In the genomic region with DNA sequence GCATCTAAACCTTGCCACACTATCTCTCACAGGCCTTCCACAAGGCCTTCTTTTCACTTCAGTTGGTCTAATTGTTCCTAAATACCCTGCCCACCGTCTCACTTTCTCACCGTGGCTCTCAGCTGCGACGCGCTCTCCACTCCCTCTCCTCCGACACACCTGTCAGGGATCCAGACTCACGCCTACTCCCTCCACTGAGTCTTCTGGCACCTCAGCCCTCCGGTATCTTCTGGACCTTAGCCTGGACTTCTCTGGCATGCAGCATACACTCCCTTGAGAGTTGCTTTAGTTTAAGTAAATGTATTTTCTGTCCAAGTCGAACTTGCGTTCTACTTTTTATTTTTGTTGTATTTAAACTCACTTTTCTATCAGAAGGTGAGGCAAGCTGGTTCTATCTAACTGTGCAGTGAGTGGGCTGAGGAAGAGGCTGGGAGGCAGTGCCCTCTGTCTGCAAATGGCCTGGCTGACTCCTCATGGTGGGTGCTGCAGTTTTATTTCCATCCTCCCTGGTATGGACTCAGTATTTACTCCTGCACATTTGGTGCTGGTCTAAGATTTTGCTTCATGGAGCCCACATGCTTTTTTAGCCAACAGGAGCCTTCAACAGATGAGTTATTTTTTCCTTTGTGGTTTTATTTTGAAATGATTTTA, we compare ENCODE assay signal across 1 cellular context.
TF ChIP-seq lines count a peak whose summit lies in the region.

No MANE protein-coding gene starts in this region.

TF ChIP-seq in WTC11, 78 proteins besides CTCF, POLR2A, EP300 and RAD21:
- TF ChIP-seq EMX1 (CRISPR knock-in tag; IDR thresholded peaks at IDR 0.05) (no peak), ZNF263 (CRISPR knock-in tag; IDR thresholded peaks at IDR 0.05; ENCODE audit: low read depth) (no peak), TCF7 (CRISPR knock-in tag; IDR thresholded peaks at IDR 0.05; ENCODE audit: low read depth) (no peak), NR3C1 (CRISPR knock-in tag; conservative IDR thresholded peaks at IDR 0.05; ENCODE audit: low read depth) (no peak), RORB (CRISPR knock-in tag; IDR thresholded peaks at IDR 0.05) (no peak), ZBTB21 (CRISPR knock-in tag; IDR thresholded peaks at IDR 0.05; ENCODE audit: borderline replicate concordance) (no peak), SMAD3 (CRISPR knock-in tag; IDR thresholded peaks at IDR 0.05; ENCODE audit: borderline replicate concordance) (no peak), USF1 (CRISPR knock-in tag; IDR thresholded peaks at IDR 0.05) (no peak), NR2C2 (CRISPR knock-in tag; IDR thresholded peaks at IDR 0.05) (no peak), CREM (CRISPR knock-in tag; IDR thresholded peaks at IDR 0.05) (no peak), ELF4 (CRISPR knock-in tag; IDR thresholded peaks at IDR 0.05; ENCODE audit: low read depth) (no peak), MXD4 (CRISPR knock-in tag; IDR thresholded peaks at IDR 0.05; ENCODE audit: borderline replicate concordance) (no peak), FOXP1 (CRISPR knock-in tag; IDR thresholded peaks at IDR 0.05; ENCODE audit: borderline replicate concordance) (no peak), GABPB1 (CRISPR knock-in tag; IDR thresholded peaks at IDR 0.05) (no peak), OVOL2 (CRISPR knock-in tag; IDR thresholded peaks at IDR 0.05; ENCODE audit: borderline replicate concordance) (no peak)
